In the genomic region with DNA sequence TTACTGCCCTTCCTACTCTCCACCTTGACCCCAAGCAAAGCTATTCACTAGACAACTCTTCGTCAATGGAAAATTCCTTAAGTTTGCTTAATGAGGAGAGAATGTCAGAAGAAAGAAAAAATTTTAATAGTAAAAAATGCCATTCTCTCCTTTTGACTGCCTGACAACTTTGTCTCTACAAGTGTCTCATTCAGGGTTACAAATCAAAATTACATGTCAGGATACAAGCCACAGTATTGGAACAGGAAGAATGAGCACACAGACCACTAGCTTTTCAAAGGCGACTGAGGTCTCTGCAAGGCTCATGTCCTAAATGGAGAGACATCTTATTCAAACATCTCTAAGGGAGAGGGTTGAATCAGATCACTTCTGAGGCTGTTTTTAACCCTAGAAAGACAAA, we compare ENCODE assay signal across 19 cellular contexts. TPM values are rescaled to one million over a fixed set of nuclear protein-coding genes. Genes with fewer than 3 reads are reported as not detected.
"Had no signal": no experiment of that assay in that cellular context is flagged by ENCODE, and none has a peak within 500 bp of the region (broad histone marks: within the 10 kb centered on the region; RNA-seq: fewer than 3 reads in every experiment).

No MANE protein-coding gene starts in this region.

- H3K36me3 Mint-ChIP-seq: stimulated activated memory B cell treated with anti-CD40 and anti-IgM and Interleukin-4, amounts not matched to agents 10 μg/mL and 1 μg/mL and 100 μg/mL, for 72 hours; T-cell had no signal

- H3K9me3 ChIP-seq: left lung, pancreas, spleen, thyroid gland had no signal

- DNase-seq: activated B cell treated with CpG ODN at 0.5 μM for 24 hours; activated CD4-positive, alpha-beta memory T cell treated with anti-CD3 and anti-CD28 coated beads for 36 hours; activated CD4-positive, alpha-beta T cell treated with anti-CD3 and anti-CD28 coated beads for 4 hours; activated naive CD4-positive, alpha-beta T cell treated with anti-CD3 and anti-CD28 coated beads for 36 hours; anterior cingulate cortex; dermis blood vessel endothelial cell; foreskin melanocyte; head of caudate nucleus; kidney; left lung; naive B cell; pancreas; spleen; stimulated activated CD4-positive, alpha-beta T cell treated with anti-CD3 and anti-CD28 coated beads, Interleukin-4, amount 100 ng/mL, for 4 hours; T-cell; thyroid gland had no signal

- H3K27ac ChIP-seq: epithelial cell of prostate, left lung, pancreas, SK-N-MC, spleen, thyroid gland had no signal

- H3K27ac Mint-ChIP-seq: activated B cell treated with CpG ODN at 0.5 μM for 24 hours; activated CD4-positive, alpha-beta memory T cell treated with anti-CD3 and anti-CD28 coated beads for 36 hours; activated naive CD4-positive, alpha-beta T cell treated with anti-CD3 and anti-CD28 coated beads for 36 hours; naive B cell; stimulated activated memory B cell treated with anti-CD40 and anti-IgM and Interleukin-4, amounts not matched to agents 10 μg/mL and 1 μg/mL and 100 μg/mL, for 72 hours; T-cell had no signal

- H3K4me3 ChIP-seq: left lung, pancreas, SK-N-MC, spleen, thyroid gland had no signal

- H3K36me3 ChIP-seq: left lung, pancreas, spleen, thyroid gland had no signal

- ATAC-seq: left lung; stimulated activated memory B cell treated with anti-CD40 and anti-IgM and Interleukin-4, amounts not matched to agents 10 μg/mL and 1 μg/mL and 100 μg/mL, for 72 hours; T-cell had no signal

- H3K4me1 ChIP-seq: left lung, pancreas had no signal

- H3K27me3 ChIP-seq: pancreas had no signal

- H3K4me3 Mint-ChIP-seq: activated B cell treated with CpG ODN at 0.5 μM for 24 hours; activated CD4-positive, alpha-beta memory T cell treated with anti-CD3 and anti-CD28 coated beads for 36 hours; activated naive CD4-positive, alpha-beta T cell treated with anti-CD3 and anti-CD28 coated beads for 36 hours; stimulated activated memory B cell treated with anti-CD40 and anti-IgM and Interleukin-4, amounts not matched to agents 10 μg/mL and 1 μg/mL and 100 μg/mL, for 72 hours; T-cell had no signal

RNA-seq across cellular contexts. Expression of gene MEIS2, which starts 12.6 kb away (rescaled TPM):
- total RNA-seq: activated CD4-positive, alpha-beta memory T cell treated with anti-CD3 and anti-CD28 coated beads for 36 hours; activated naive CD4-positive, alpha-beta T cell treated with anti-CD3 and anti-CD28 coated beads for 36 hours had no signal
